In the genomic region with DNA sequence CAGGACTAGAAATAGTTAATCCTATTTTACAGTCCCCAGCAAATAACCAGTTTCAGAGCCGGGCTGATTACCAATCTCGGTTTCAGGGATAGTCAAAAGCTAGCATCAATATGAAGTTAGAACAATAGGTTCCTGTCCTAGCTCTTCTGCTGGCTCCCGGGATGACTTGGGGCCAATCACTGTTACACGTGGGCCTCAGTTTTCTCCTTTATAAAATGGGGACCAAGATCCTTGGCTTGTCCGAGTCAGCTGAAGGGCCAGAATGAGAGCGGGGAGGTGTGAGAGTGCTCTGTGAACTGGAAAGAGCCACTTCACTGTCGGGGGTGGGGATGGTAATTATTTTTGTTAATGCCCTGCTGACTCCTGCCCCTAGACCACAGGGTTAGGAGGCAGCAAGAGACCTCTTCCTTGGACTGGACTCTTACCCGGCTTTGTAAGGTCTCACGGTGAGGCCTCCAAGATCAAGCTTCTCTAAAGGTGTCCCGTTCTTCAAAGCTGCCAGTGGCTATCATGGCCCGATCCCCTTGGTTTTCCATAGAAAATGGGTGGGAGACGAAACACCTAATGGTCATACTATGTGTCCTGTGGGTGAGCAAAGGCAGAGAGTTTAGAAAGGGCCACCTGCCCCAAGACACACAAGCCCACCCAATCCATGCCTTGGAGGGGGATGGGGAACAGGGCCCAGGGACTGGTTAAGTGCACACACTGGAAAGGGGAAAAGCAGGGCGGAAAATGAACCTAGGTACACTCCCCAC, we compare ENCODE assay signal across 8 cellular contexts. TPM values are rescaled to one million over a fixed set of nuclear protein-coding genes. Genes with fewer than 3 reads are reported as not detected.
A peak's percentile ranks its signal among the peaks of the same experiment; 100 is the strongest.
DNase-seq lines count a peak whose midpoint lies in the region; ATAC-seq and TF ChIP-seq lines count a peak whose summit lies in the region.

No MANE protein-coding gene starts in this region.

- H3K4me1 ChIP-seq in BLaER1 treated with 17β-estradiol and CSF1 and Interleukin-3, amounts not matched to agents 10 nM and 100 nM, result peaks cover 48 to 71% (median 57%) of the 10 kb centered on the region in 10 experiments
- peaks cover 20% of the 10 kb centered on the region for H3K4me1 ChIP-seq in HUES64 (ENCODE audit: insufficient read depth, low read length)

- peak overlapping the region; percentile 75 to 98 (median 92) for H3K27ac ChIP-seq in BLaER1 treated with 17β-estradiol and CSF1 and Interleukin-3, amounts not matched to agents 10 nM and 100 nM
- no peak overlapping the region for H3K27ac ChIP-seq in HUES64 (ENCODE audit: low read depth, low read length)

- H3K4me3 ChIP-seq in BLaER1 treated with 17β-estradiol and CSF1 and Interleukin-3, amounts not matched to agents 10 nM and 100 nM, result peak overlapping the region; percentile 75 to 96 (median 85)
- peak overlapping the region; percentile 75 for H3K4me3 ChIP-seq in HUES64 (ENCODE audit: low read length)

- peaks cover 0 to 2% (median 0%) of the 10 kb centered on the region in 5 experiments for H3K9me3 Mint-ChIP-seq in brain
- peaks cover 0 to 2% (median 0%) of the 10 kb centered on the region in 9 donors for H3K9me3 Mint-ChIP-seq in naive thymus-derived CD8-positive, alpha-beta T cell

- H3K36me3 Mint-ChIP-seq in brain, result peaks cover 22% of the 10 kb centered on the region
- H3K36me3 Mint-ChIP-seq in naive thymus-derived CD8-positive, alpha-beta T cell, result peaks cover 28 to 64% (median 52%) of the 10 kb centered on the region in 3 donors

- H3K36me3 ChIP-seq in BLaER1 treated with 17β-estradiol and CSF1 and Interleukin-3, amounts not matched to agents 10 nM and 100 nM, result peaks cover 36 to 58% (median 50%) of the 10 kb centered on the region in 11 experiments
- H3K36me3 ChIP-seq in HUES64 (ENCODE audit: insufficient read depth, low read length), result peaks cover 51% of the 10 kb centered on the region

- H3K4me3 Mint-ChIP-seq in brain, result peak overlapping the region; percentile 95 to 98 (median 97)
- peak overlapping the region; percentile 95 to 100 (median 99) for H3K4me3 Mint-ChIP-seq in naive thymus-derived CD8-positive, alpha-beta T cell

- no peak for ATAC-seq in naive thymus-derived CD8-positive, alpha-beta T cell
- ATAC-seq in HG02981 (IDR thresholded peaks at IDR 0.05; ENCODE audit: unreplicated experiment) (no peak), HG03108 (IDR thresholded peaks at IDR 0.05; ENCODE audit: unreplicated experiment) (no peak), HG02852 (IDR thresholded peaks at IDR 0.05; ENCODE audit: unreplicated experiment) (no peak)

- H3K9me3 ChIP-seq in BLaER1 treated with 17β-estradiol and CSF1 and Interleukin-3, amounts not matched to agents 10 nM and 100 nM (replicated peaks in 1 of 11), result no peaks in the 10 kb centered on the region
- no peaks in the 10 kb centered on the region for H3K9me3 ChIP-seq in HUES64 (ENCODE audit: insufficient read depth, low read depth, low read length)

- TF ChIP-seq CTCF in brain (conservative IDR thresholded peaks at IDR 0.05), result no peak

- H3K4me2 ChIP-seq in BLaER1 treated with 17β-estradiol and CSF1 and Interleukin-3, amounts not matched to agents 10 nM and 100 nM, result peak overlapping the region; percentile 91 to 100 (median 98)

- DNase-seq in naive thymus-derived CD8-positive, alpha-beta T cell, result no peak
- no peak for DNase-seq in NCI-H2029 treated with DMSO at 0.1 percent for 48 hours (lab: John Stamatoyannopoulos, UW)

- 87% methylated on average over 13 of the region's 13 CpGs for WGBS in HUES64

- POLR2A ChIA-PET in naive thymus-derived CD8-positive, alpha-beta T cell (lab: Charles Lee), result interaction anchor here (0.9 to 24.6 kb wide), 6 partner anchors 13 to 59 kb away, joined by 3 to 1033 read pairs (median 229); partner anchors contain the start of gene UCP3

- no peaks in the 10 kb centered on the region for H3K27me3 ChIP-seq in BLaER1 treated with 17β-estradiol and CSF1 and Interleukin-3, amounts not matched to agents 10 nM and 100 nM
- no peaks in the 10 kb centered on the region for H3K27me3 ChIP-seq in HUES64 (ENCODE audit: insufficient read depth, low read length)

- peaks cover 15% of the 10 kb centered on the region for H3K27me3 Mint-ChIP-seq in brain
- no peaks in the 10 kb centered on the region for H3K27me3 Mint-ChIP-seq in naive thymus-derived CD8-positive, alpha-beta T cell

- H3K4me1 Mint-ChIP-seq in brain, result peaks cover 43% of the 10 kb centered on the region
- peaks cover 35 to 74% (median 57%) of the 10 kb centered on the region in 4 donors for H3K4me1 Mint-ChIP-seq in naive thymus-derived CD8-positive, alpha-beta T cell

- peak overlapping the region; percentile 92 to 98 (median 95) for H3K27ac Mint-ChIP-seq in brain
- peak overlapping the region; percentile 96 to 100 (median 100) for H3K27ac Mint-ChIP-seq in naive thymus-derived CD8-positive, alpha-beta T cell

- peak overlapping the region; percentile 86 to 97 (median 91) for H3K9ac ChIP-seq in BLaER1 treated with 17β-estradiol and CSF1 and Interleukin-3, amounts not matched to agents 10 nM and 100 nM
- H3K9ac ChIP-seq in HUES64 (ENCODE audit: low read depth, low read length), result peak overlapping the region; percentile 73; the same call in 1 of the 2 replicates

- H4K20me1 ChIP-seq in BLaER1 treated with 17β-estradiol and CSF1 and Interleukin-3, amounts not matched to agents 10 nM and 100 nM, result peaks cover 0 to 63% (median 11%) of the 10 kb centered on the region in 11 experiments; a peak in 10 of 22 replicates

RNA-seq across cellular contexts. Expression of gene UCP2, which starts 1.4 kb away (rescaled TPM):
- 83.2 TPM for polyA plus RNA-seq in HUES64 (2013, experiment 1 of 2)
- polyA plus RNA-seq in HUES64 (2013, experiment 2 of 2), result 96.8 TPM
- polyA plus RNA-seq in brain (ENCODE audit: insufficient read depth, low read depth, low replicate concordance), result 461 TPM
- 100 to 1,000 TPM; 388 to 396 TPM for total RNA-seq in naive thymus-derived CD8-positive, alpha-beta T cell
- 1,000 to 10,000 TPM in 2 of 3 donors, 100 to 1,000 TPM in 1; 998 to 1,325 (median 1,191) TPM for polyA plus RNA-seq in naive thymus-derived CD8-positive, alpha-beta T cell

RNA-seq across cellular contexts. Expression of gene UCP3, which starts 27.7 kb away (rescaled TPM):
- polyA plus RNA-seq in HUES64 (2013, experiment 1 of 2), result 0.40 TPM
- polyA plus RNA-seq in HUES64 (2013, experiment 2 of 2), result 0.32 TPM
- polyA plus RNA-seq in brain (ENCODE audit: insufficient read depth, low read depth, low replicate concordance), result 1.1 TPM
- 1 to 10 TPM; 6.8 to 7.5 TPM for total RNA-seq in naive thymus-derived CD8-positive, alpha-beta T cell
- under 1 TPM in 2 of 3 donors, not detected in 1; 0.50 to 0.76 TPM for polyA plus RNA-seq in naive thymus-derived CD8-positive, alpha-beta T cell

RNA-seq across cellular contexts. Expression of gene DNAJB13, which starts 30.4 kb away (rescaled TPM):
- polyA plus RNA-seq in HUES64 (2013, experiment 1 of 2), result not detected
- not detected for polyA plus RNA-seq in HUES64 (2013, experiment 2 of 2)
- polyA plus RNA-seq in brain (ENCODE audit: insufficient read depth, low read depth, low replicate concordance), result 0.36 TPM
- under 1 TPM; 0.22 to 0.60 TPM for total RNA-seq in naive thymus-derived CD8-positive, alpha-beta T cell
- under 1 TPM; 0.16 to 0.51 (median 0.46) TPM for polyA plus RNA-seq in naive thymus-derived CD8-positive, alpha-beta T cell
